In genomic region chr9:128053560-128053959, GRCh38 we compare ENCODE assay signal across 13 cellular contexts. TPM values are rescaled to one million over a fixed set of nuclear protein-coding genes. Genes with fewer than 3 reads are reported as not detected.
DNase-seq lines count a peak whose midpoint lies in the region; ATAC-seq and TF ChIP-seq lines count a peak whose summit lies in the region.
"Had no signal": no experiment of that assay in that cellular context is flagged by ENCODE, and none has a peak within 500 bp of the region (broad histone marks: within the 10 kb centered on the region; RNA-seq: fewer than 3 reads in every experiment).

No MANE protein-coding gene starts in this region.

- no peak overlapping the region for H3K4me2 ChIP-seq in IMR-90 (ENCODE audit: low read depth, low read length)

- H2BK20ac ChIP-seq in IMR-90 (ENCODE audit: low read depth, low read length): 0 out of 2 replicates have a peak overlapping the region, but pooled peaks have one; percentile 29

- peaks cover 8% of the 10 kb centered on the region; the same call in 1 of the 2 replicates for H3K4me1 ChIP-seq in IMR-90 (ENCODE audit: control insufficient read depth, insufficient read depth, low read length)
- H3K4me1 ChIP-seq in adrenal gland (replicated peaks in 1 of 2): peaks cover 25 to 31% of the 10 kb centered on the region in 2 donors
- peaks cover 0 to 21% of the 10 kb centered on the region in 2 donors for H3K4me1 ChIP-seq in right atrium auricular region

- H3K9me3 ChIP-seq in IMR-90 (ENCODE audit: control insufficient read depth, insufficient read depth, low read length) (no peaks in the 10 kb centered on the region), adrenal gland (replicated peaks in 1 of 3) (no peaks in the 10 kb centered on the region), right atrium auricular region (no peaks in the 10 kb centered on the region)

- no peak for TF ChIP-seq CTCF in IMR-90 (conservative IDR thresholded peaks at IDR 0.05; ENCODE audit: low read depth, low read length)
- no peak for TF ChIP-seq CTCF in adrenal gland (IDR thresholded peaks at IDR 0.05)
- no peak for TF ChIP-seq CTCF in right atrium auricular region (IDR thresholded peaks at IDR 0.05)

- DNase-seq in IMR-90 (no peak), adrenal gland (peak in 4 of 7 donors; percentile 30 to 57 (median 55)), right atrium auricular region (ENCODE audit: low spot score) (no peak), superior temporal gyrus (ENCODE audit: extremely low spot score) (peak; percentile 18), DMS153 treated with DMSO at 0.1 percent for 48 hours (lab: John Stamatoyannopoulos, UW; ENCODE audit: unreplicated experiment) (no peak), NCI-H82 treated with DMSO at 0.1 percent for 48 hours (lab: John Stamatoyannopoulos, UW; ENCODE audit: unreplicated experiment) (no peak), DMS53 treated with DMSO at 0.1 percent for 48 hours (lab: John Stamatoyannopoulos, UW; ENCODE audit: unreplicated experiment) (no peak)
- no peak for DNase-seq in activated CD4-positive, alpha-beta T cell treated with anti-CD3 and anti-CD28 coated beads for 4 hours
- DNase-seq: NCI-H1436, NCI-H345, PC-3 had no signal

- no peaks in the 10 kb centered on the region for H3K27me3 ChIP-seq in IMR-90 (ENCODE audit: control insufficient read depth, insufficient read depth, low read length)
- no peaks in the 10 kb centered on the region for H3K27me3 ChIP-seq in adrenal gland
- no peaks in the 10 kb centered on the region for H3K27me3 ChIP-seq in right atrium auricular region

- H3K36me3 ChIP-seq in IMR-90 (ENCODE audit: control insufficient read depth, insufficient read depth, low read length): no peaks in the 10 kb centered on the region
- H3K36me3 ChIP-seq in adrenal gland (replicated peaks in 1 of 2): no peaks in the 10 kb centered on the region
- no peaks in the 10 kb centered on the region for H3K36me3 ChIP-seq in right atrium auricular region

- no peak overlapping the region for H2BK120ac ChIP-seq in IMR-90 (ENCODE audit: low read depth, low read length)

- no peak overlapping the region for H3K9ac ChIP-seq in IMR-90 (ENCODE audit: low read depth, low read length)

- 100% methylated on average over 1 of the region's 11 CpGs; no CpG with 5 or more reads in 1 of the 2 experiments for WGBS in IMR-90 (ENCODE audit: extremely low coverage in 2 of 2, insufficient read length in 1 of 2), 2 experiments
- WGBS in adrenal gland, 4 donors: 80 to 85% (median 84%) methylated on average over 11 of the region's 11 CpGs

- H3K23ac ChIP-seq in IMR-90 (ENCODE audit: low read depth, low read length): no peak overlapping the region

- no peak overlapping the region for H3K4ac ChIP-seq in IMR-90 (ENCODE audit: low read depth, low read length)

- no peak overlapping the region for H4K5ac ChIP-seq in IMR-90 (ENCODE audit: low read depth, low read length)

- TF ChIP-seq POLR2A in IMR-90 (IDR thresholded peaks at IDR 0.05; ENCODE audit: low read depth, low read length) (no peak), adrenal gland (IDR thresholded peaks at IDR 0.05) (no peak)

- H3K9me1 ChIP-seq in IMR-90 (ENCODE audit: insufficient read depth, low read length): peaks cover 7% of the 10 kb centered on the region

- ATAC-seq in IMR-90 (ENCODE audit: low read depth): no peak
- ATAC-seq: PC-3, SK-N-SH treated with all-trans-retinoic acid at 6 μM for 48 hours had no signal

- no peak overlapping the region for H2BK5ac ChIP-seq in IMR-90 (ENCODE audit: low read depth, low read length, poor library complexity, severe bottlenecking)

- intact Hi-C loops in IMR-90 (cut with micrococcal nuclease): no loop called here
- intact Hi-C loops in adrenal gland (cut with DNase I): no loop called here

- H3K79me1 ChIP-seq in IMR-90 (ENCODE audit: low read depth in 1 of 2, low read length in 2 of 2): no peaks in the 10 kb centered on the region

- no TSS peak for BruUV-seq in IMR-90 (replicated peaks; lab: Mats Ljungman, UMichigan)

- no peak overlapping the region; the same call in 1 of the 2 replicates for H3K14ac ChIP-seq in IMR-90 (replicated peaks; ENCODE audit: low read depth, low read length)

- dilution Hi-C loops in IMR-90 (cut with HindIII; ENCODE audit: low sequenced_read_pairs, unreplicated experiment): no loop called here

- H2AK5ac ChIP-seq in IMR-90 (ENCODE audit: low read depth, low read length): no peak overlapping the region

- no peak overlapping the region for H4K91ac ChIP-seq in IMR-90 (ENCODE audit: insufficient read depth, low read depth, low read length)

- CTCF ChIA-PET in IMR-90 (lab: Yijun Ruan, JAX): no interaction called here

- no peaks in the 10 kb centered on the region; the same call in 1 of the 2 replicates for H4K20me1 ChIP-seq in IMR-90 (ENCODE audit: insufficient read depth, low read length)

- in situ Hi-C loops in IMR-90 (cut with MboI; ENCODE audit: low sequenced_read_pairs): no loop called here

- H2AFZ ChIP-seq in IMR-90 (replicated peaks; ENCODE audit: low read length, poor library complexity): no peak overlapping the region

- POLR2A ChIA-PET in IMR-90 (lab: Charles Lee; ENCODE audit: unreplicated experiment): no interaction called here

- no peak overlapping the region for H3K18ac ChIP-seq in IMR-90 (ENCODE audit: low read depth, low read length)

- H2BK15ac ChIP-seq in IMR-90 (ENCODE audit: low read depth, low read length): no peak overlapping the region

- H3K4me3 ChIP-seq in IMR-90 (ENCODE audit: insufficient read depth, low read depth, low read length) (no peak overlapping the region), adrenal gland (no peak overlapping the region), right atrium auricular region (no peak overlapping the region)

- H2AK9ac ChIP-seq in IMR-90 (replicated peaks; ENCODE audit: low read depth, low read length, poor library complexity): no peak overlapping the region

- TF ChIP-seq RAD21 in IMR-90 (IDR thresholded peaks at IDR 0.05; ENCODE audit: low read length): no peak

- H4K8ac ChIP-seq in IMR-90 (ENCODE audit: low read depth in 2 of 2, low read length in 2 of 2): no peak overlapping the region

- H3K56ac ChIP-seq in IMR-90 (ENCODE audit: extremely low read depth, insufficient read depth, low read length): no peak overlapping the region

- H3K27ac ChIP-seq in IMR-90 (ENCODE audit: insufficient read depth, low read length) (no peak overlapping the region), adrenal gland (peak overlapping the region in 3 of 5 donors; percentile 13 to 70 (median 62)), right atrium auricular region (peak overlapping the region; percentile 0 to 67)
- H3K27ac ChIP-seq: VCaP had no signal

TF ChIP-seq in IMR-90, 13 proteins besides CTCF, POLR2A, EP300 and RAD21:
- no peak for TF ChIP-seq USF2 (IDR thresholded peaks at IDR 0.05; ENCODE audit: low read depth, low read length)
- no peak for TF ChIP-seq BHLHE40 (IDR thresholded peaks at IDR 0.05; ENCODE audit: low read depth, low read length)
- TF ChIP-seq SMC3 (IDR thresholded peaks at IDR 0.05; ENCODE audit: low read depth, low read length): no peak
- TF ChIP-seq CEBPB (IDR thresholded peaks at IDR 0.05; ENCODE audit: low read depth, low read length): no peak
- no peak for TF ChIP-seq ELK1 (IDR thresholded peaks at IDR 0.05; ENCODE audit: borderline replicate concordance, low read depth, low read length)
- TF ChIP-seq RFX5 (IDR thresholded peaks at IDR 0.05; ENCODE audit: low read depth, low read length): no peak
TF ChIP-seq in IMR-90: peak in this region for 0.

RNA-seq across cellular contexts. Expression of gene NAIF1, which starts 13.6 kb away (rescaled TPM):
- total RNA-seq in IMR-90 (2012; rRNA removed): 8.3 and 9.7 TPM in 2 replicates
- polyA plus RNA-seq in IMR-90 (2012; rRNA removed): 10.1 and 10.4 TPM in 2 replicates
- polyA plus RNA-seq in IMR-90 (2012; cell fraction: cytosol; rRNA removed): 7.8 and 9.2 TPM in 2 replicates
- 3.5 and 5.6 TPM in 2 replicates for polyA plus RNA-seq in IMR-90 (2012; cell fraction: nucleus; rRNA removed; ENCODE audit: low replicate concordance)
- 10 to 100 TPM in 6 of 8 donors, 1 to 10 TPM in 2; 8.0 to 20.7 (median 12.2) TPM for total RNA-seq in adrenal gland
- polyA plus RNA-seq in adrenal gland: 10 to 100 TPM in 2 of 3 donors, 1 to 10 TPM in 1; 6.6 to 12.8 (median 10.8) TPM
- total RNA-seq in right atrium auricular region: 1 to 10 TPM; 5.8 to 8.2 TPM

RNA-seq across cellular contexts. Expression of gene SLC25A25, which starts 14.5 kb away (rescaled TPM):
- total RNA-seq in IMR-90 (2012; rRNA removed) (17.9 and 20.3 TPM in 2 replicates), adrenal gland (10 to 100 TPM; 11.4 to 60.6 (median 25.5) TPM), right atrium auricular region (10 to 100 TPM in 1 of 2 donors, 1 to 10 TPM in 1; 8.2 to 11.8 TPM)
- polyA plus RNA-seq in IMR-90 (2012; rRNA removed) (14.0 and 19.1 TPM in 2 replicates), adrenal gland (10 to 100 TPM; 13.6 to 14.1 (median 13.9) TPM)
- polyA plus RNA-seq in IMR-90 (2012; cell fraction: cytosol; rRNA removed): 11.0 and 16.7 TPM in 2 replicates
- polyA plus RNA-seq in IMR-90 (2012; cell fraction: nucleus; rRNA removed; ENCODE audit: low replicate concordance): 61.0 and 98.5 TPM in 2 replicates

Comparison
In these comparisons a context has a peak if more than half of its experiments do, and no peak if none do; other contexts are left out.
1. DNase-seq: peak in adrenal gland (4 of 7) and superior temporal gyrus (single experiment); none in IMR-90 (single experiment), right atrium auricular region (single experiment), DMS153 treated with DMSO at 0.1 percent for 48 hours (single experiment), activated CD4-positive, alpha-beta T cell treated with anti-CD3 and anti-CD28 coated beads for 4 hours (0 of 2), NCI-H82 treated with DMSO at 0.1 percent for 48 hours (single experiment) and DMS53 treated with DMSO at 0.1 percent for 48 hours (single experiment).